31 cellular contexts compared by ENCODE assay signal in genomic region chrX:7946960-7947359, GRCh38.
"Had no signal": no experiment of that assay in that cellular context is flagged by ENCODE, and none has a peak within 500 bp of the region (broad histone marks: within the 10 kb centered on the region; RNA-seq: fewer than 3 reads in every experiment).

No MANE protein-coding gene starts in this region.

- H3K9me3 ChIP-seq: body of pancreas, colonic mucosa, esophagus squamous epithelium, gastroesophageal sphincter, heart right ventricle had no signal

- H3K27ac ChIP-seq: body of pancreas, colonic mucosa, epithelial cell of prostate, esophagus squamous epithelium, gastroesophageal sphincter, heart right ventricle, WERI-Rb-1 had no signal

- H3K4me3 ChIP-seq: body of pancreas, colonic mucosa, esophagus squamous epithelium, gastroesophageal sphincter, heart right ventricle had no signal

- H3K36me3 ChIP-seq: colonic mucosa, esophagus squamous epithelium, gastroesophageal sphincter, heart right ventricle, WERI-Rb-1 had no signal

- H3K4me1 Mint-ChIP-seq: activated CD4-positive, alpha-beta T cell treated with anti-CD3 and anti-CD28 coated beads for 36 hours; activated CD4-positive, alpha-beta T cell treated with anti-CD3 and anti-CD28 coated beads, Interleukin-2, amount 10 ng/mL, durations not matched to agents 7 days and 5 days; activated T-helper 17 cell treated with anti-CD3 and anti-CD28 coated beads, Interleukin-2, amount 50 U/mL, for 72 hours; T-helper 17 cell had no signal

- H3K9me3 Mint-ChIP-seq: activated CD4-positive, alpha-beta T cell treated with anti-CD3 and anti-CD28 coated beads, Interleukin-2, amount 10 ng/mL, durations not matched to agents 7 days and 5 days; activated CD8-positive, alpha-beta T cell treated with anti-CD3 and anti-CD28 coated beads for 36 hours; activated T-cell treated with anti-CD3 and anti-CD28 coated beads, Interleukin-2, amount 50 U/mL, for 4 hours; activated T-helper 17 cell treated with anti-CD3 and anti-CD28 coated beads, Interleukin-2, amount 50 U/mL, for 72 hours; T-helper 2 cell treated with Interferon-gamma antibody and Interleukin-4, amounts not matched to agents 5 μg/mL and 100 μg/mL, for 36 hours had no signal

- ATAC-seq: activated CD4-positive, alpha-beta T cell treated with anti-CD3 and anti-CD28 coated beads for 36 hours; activated CD8-positive, alpha-beta T cell treated with anti-CD3 and anti-CD28 coated beads for 36 hours; activated T-cell treated with anti-CD3 and anti-CD28 coated beads, Interleukin-2, amount 50 U/mL, for 4 hours; activated T-helper 17 cell treated with anti-CD3 and anti-CD28 coated beads, Interleukin-2, amount 50 U/mL, for 72 hours; body of pancreas; gastroesophageal sphincter; heart right ventricle; T-helper 17 cell had no signal

- DNase-seq: activated CD4-positive, alpha-beta T cell treated with anti-CD3 and anti-CD28 coated beads for 36 hours; activated CD4-positive, alpha-beta T cell treated with anti-CD3 and anti-CD28 coated beads, Interleukin-2, amount 10 ng/mL, durations not matched to agents 7 days and 5 days; activated CD4-positive, alpha-beta T cell treated with anti-CD3 and anti-CD28 coated beads, Interleukin-2, amount 50 U/mL, for 4 hours; activated CD4-positive, CD25-positive, alpha-beta regulatory T cell; activated CD4-positive, CD25-positive, alpha-beta regulatory T cell treated with anti-CD3 and anti-CD28 coated beads, Interleukin-2, amount 50 U/mL, for 72 hours; activated CD8-positive, alpha-beta memory T cell treated with anti-CD3 and anti-CD28 coated beads for 24 hours; activated CD8-positive, alpha-beta T cell treated with anti-CD3 and anti-CD28 coated beads for 36 hours; activated effector memory CD4-positive, alpha-beta T cell treated with Interleukin-2 at 50 U/mL for 16 hours; activated gamma-delta T cell treated with Interleukin-2 at 50 U/mL for 16 hours; activated naive CD4-positive, alpha-beta T cell treated with anti-CD3 and anti-CD28 coated beads, Interleukin-2, amount 50 U/mL, for 16 hours; activated naive CD4-positive, alpha-beta T cell treated with Interleukin-2 at 50 U/mL for 16 hours; activated T-cell treated with anti-CD3 and anti-CD28 coated beads, Interleukin-2, amount 50 U/mL, for 4 hours; amniotic stem cell; anterior cingulate cortex; body of pancreas; central memory CD4-positive, alpha-beta T cell; cerebellar nuclear complex; colonic mucosa; effector CD8-positive, alpha-beta T cell; esophagus squamous epithelium; foreskin melanocyte; heart right ventricle; T-helper 1 cell; T-helper 17 cell; T1000; WERI-Rb-1 had no signal

- H3K27me3 ChIP-seq: body of pancreas, colonic mucosa, esophagus squamous epithelium, gastroesophageal sphincter had no signal

- H3K27me3 Mint-ChIP-seq: activated CD4-positive, alpha-beta T cell treated with anti-CD3 and anti-CD28 coated beads, Interleukin-2, amount 10 ng/mL, durations not matched to agents 7 days and 5 days; activated CD8-positive, alpha-beta T cell treated with anti-CD3 and anti-CD28 coated beads for 36 hours; activated naive CD8-positive, alpha-beta T cell; T-helper 17 cell had no signal

- H3K27ac Mint-ChIP-seq: activated CD4-positive, alpha-beta T cell treated with anti-CD3 and anti-CD28 coated beads for 36 hours; activated CD4-positive, alpha-beta T cell treated with anti-CD3 and anti-CD28 coated beads, Interleukin-2, amount 10 ng/mL, durations not matched to agents 7 days and 5 days; activated CD8-positive, alpha-beta T cell treated with anti-CD3 and anti-CD28 coated beads for 36 hours; activated naive CD8-positive, alpha-beta T cell; activated T-helper 17 cell treated with anti-CD3 and anti-CD28 coated beads, Interleukin-2, amount 50 U/mL, for 72 hours; T-helper 17 cell; T-helper 2 cell treated with Interferon-gamma antibody and Interleukin-4, amounts not matched to agents 5 μg/mL and 100 μg/mL, for 36 hours had no signal

- H3K4me1 ChIP-seq: body of pancreas, colonic mucosa, esophagus squamous epithelium, gastroesophageal sphincter, heart right ventricle had no signal

- H3K4me3 Mint-ChIP-seq: activated CD4-positive, alpha-beta T cell treated with anti-CD3 and anti-CD28 coated beads for 36 hours; activated CD4-positive, alpha-beta T cell treated with anti-CD3 and anti-CD28 coated beads, Interleukin-2, amount 10 ng/mL, durations not matched to agents 7 days and 5 days; activated CD8-positive, alpha-beta T cell treated with anti-CD3 and anti-CD28 coated beads for 36 hours; activated naive CD8-positive, alpha-beta T cell; activated T-cell treated with anti-CD3 and anti-CD28 coated beads, Interleukin-2, amount 50 U/mL, for 4 hours; activated T-helper 17 cell treated with anti-CD3 and anti-CD28 coated beads, Interleukin-2, amount 50 U/mL, for 72 hours; T-helper 17 cell; T-helper 2 cell treated with Interferon-gamma antibody and Interleukin-4, amounts not matched to agents 5 μg/mL and 100 μg/mL, for 36 hours had no signal
